23 cellular contexts compared by ENCODE assay signal in the genomic region with DNA sequence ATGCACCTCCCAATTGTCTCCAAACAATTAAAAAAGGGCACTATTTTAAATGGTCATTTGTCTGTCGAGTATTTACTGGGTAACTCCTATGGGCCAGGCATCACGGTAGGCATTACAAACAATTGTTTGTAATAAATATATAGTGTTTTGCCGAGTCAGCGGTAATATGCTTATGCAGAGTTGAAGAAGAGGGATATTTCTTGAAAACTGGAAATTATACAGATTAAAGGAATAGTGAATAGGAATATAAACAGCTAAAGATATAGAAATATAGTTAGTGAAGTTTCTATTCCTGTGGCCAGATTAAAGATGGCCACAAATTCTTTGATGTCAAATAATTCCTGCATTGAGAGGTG.
"Had no signal": no experiment of that assay in that cellular context is flagged by ENCODE, and none has a peak within 500 bp of the region (broad histone marks: within the 10 kb centered on the region; RNA-seq: fewer than 3 reads in every experiment).

No MANE protein-coding gene starts in this region.

- H3K27ac Mint-ChIP-seq: dendritic cell treated with granulocyte-macrophage colony-stimulating factor and Interleukin-4, amounts not matched to agents 40 ng/mL and 50 ng/mL, for 4 days; endodermal cell; natural killer cell; stimulated activated memory B cell treated with anti-CD40 and anti-IgM and Interleukin-4, amounts not matched to agents 10 μg/mL and 1 μg/mL and 100 μg/mL, for 72 hours; type B pancreatic cell had no signal

- H3K27me3 ChIP-seq: colonic mucosa, gastroesophageal sphincter, heart left ventricle, ovary, spleen, testis, tibial artery had no signal

- ATAC-seq: gastroesophageal sphincter; lower lobe of right lung; natural killer cell; sciatic nerve; stimulated activated memory B cell treated with anti-CD40 and anti-IgM and Interleukin-4, amounts not matched to agents 10 μg/mL and 1 μg/mL and 100 μg/mL, for 72 hours; stimulated activated naive CD8-positive, alpha-beta T cell treated with anti-CD3 and anti-CD28 coated beads, Interleukin-15, Interleukin-2, amounts not matched to agents 100 U/mL and 50 U/mL, for 24 hours had no signal

- FAIRE-seq: islet of Langerhans had no signal

- H3K4me1 ChIP-seq: colonic mucosa, gastroesophageal sphincter, heart left ventricle, left ventricle myocardium inferior, lower lobe of right lung, spleen, testis, tibial artery had no signal

- H3K9me3 Mint-ChIP-seq: natural killer cell had no signal

- H3K4me3 ChIP-seq: colonic mucosa, gastroesophageal sphincter, heart left ventricle, left ventricle myocardium inferior, lower lobe of right lung, ovary, spleen, testis, tibial artery had no signal

- H3K36me3 ChIP-seq: colonic mucosa, gastroesophageal sphincter, heart left ventricle, left ventricle myocardium inferior, lower lobe of right lung, ovary, spleen, tibial artery had no signal

- H3K27ac ChIP-seq: colonic mucosa, epithelial cell of prostate, gastroesophageal sphincter, heart left ventricle, left ventricle myocardium inferior, lower lobe of right lung, ovary, spleen, testis, tibial artery had no signal

- H3K4me3 Mint-ChIP-seq: dendritic cell treated with granulocyte-macrophage colony-stimulating factor and Interleukin-4, amounts not matched to agents 40 ng/mL and 50 ng/mL, for 4 days; endodermal cell; natural killer cell; stimulated activated memory B cell treated with anti-CD40 and anti-IgM and Interleukin-4, amounts not matched to agents 10 μg/mL and 1 μg/mL and 100 μg/mL, for 72 hours; type B pancreatic cell had no signal

- H3K27me3 Mint-ChIP-seq: dendritic cell treated with granulocyte-macrophage colony-stimulating factor and Interleukin-4, amounts not matched to agents 40 ng/mL and 50 ng/mL, for 4 days; stimulated activated memory B cell treated with anti-CD40 and anti-IgM and Interleukin-4, amounts not matched to agents 10 μg/mL and 1 μg/mL and 100 μg/mL, for 72 hours had no signal

- H3K9me3 ChIP-seq: colonic mucosa, gastroesophageal sphincter, heart left ventricle, left ventricle myocardium inferior, lower lobe of right lung, ovary, spleen, testis, tibial artery had no signal

- DNase-seq: colonic mucosa; effector CD8-positive, alpha-beta T cell; endodermal cell; foreskin fibroblast; heart left ventricle; hippocampal formation; left ventricle myocardium inferior; lower lobe of right lung; natural killer cell; occipital lobe; ovary; spleen; stimulated activated CD4-positive, alpha-beta T cell treated with anti-CD3 and anti-CD28 coated beads, Interleukin-4, amount 100 ng/mL, for 4 hours; stimulated activated naive CD8-positive, alpha-beta T cell treated with anti-CD3 and anti-CD28 coated beads, Interleukin-15, Interleukin-2, amounts not matched to agents 100 U/mL and 50 U/mL, for 24 hours had no signal

- H3K36me3 Mint-ChIP-seq: natural killer cell; stimulated activated memory B cell treated with anti-CD40 and anti-IgM and Interleukin-4, amounts not matched to agents 10 μg/mL and 1 μg/mL and 100 μg/mL, for 72 hours; type B pancreatic cell had no signal
